In the genomic region with DNA sequence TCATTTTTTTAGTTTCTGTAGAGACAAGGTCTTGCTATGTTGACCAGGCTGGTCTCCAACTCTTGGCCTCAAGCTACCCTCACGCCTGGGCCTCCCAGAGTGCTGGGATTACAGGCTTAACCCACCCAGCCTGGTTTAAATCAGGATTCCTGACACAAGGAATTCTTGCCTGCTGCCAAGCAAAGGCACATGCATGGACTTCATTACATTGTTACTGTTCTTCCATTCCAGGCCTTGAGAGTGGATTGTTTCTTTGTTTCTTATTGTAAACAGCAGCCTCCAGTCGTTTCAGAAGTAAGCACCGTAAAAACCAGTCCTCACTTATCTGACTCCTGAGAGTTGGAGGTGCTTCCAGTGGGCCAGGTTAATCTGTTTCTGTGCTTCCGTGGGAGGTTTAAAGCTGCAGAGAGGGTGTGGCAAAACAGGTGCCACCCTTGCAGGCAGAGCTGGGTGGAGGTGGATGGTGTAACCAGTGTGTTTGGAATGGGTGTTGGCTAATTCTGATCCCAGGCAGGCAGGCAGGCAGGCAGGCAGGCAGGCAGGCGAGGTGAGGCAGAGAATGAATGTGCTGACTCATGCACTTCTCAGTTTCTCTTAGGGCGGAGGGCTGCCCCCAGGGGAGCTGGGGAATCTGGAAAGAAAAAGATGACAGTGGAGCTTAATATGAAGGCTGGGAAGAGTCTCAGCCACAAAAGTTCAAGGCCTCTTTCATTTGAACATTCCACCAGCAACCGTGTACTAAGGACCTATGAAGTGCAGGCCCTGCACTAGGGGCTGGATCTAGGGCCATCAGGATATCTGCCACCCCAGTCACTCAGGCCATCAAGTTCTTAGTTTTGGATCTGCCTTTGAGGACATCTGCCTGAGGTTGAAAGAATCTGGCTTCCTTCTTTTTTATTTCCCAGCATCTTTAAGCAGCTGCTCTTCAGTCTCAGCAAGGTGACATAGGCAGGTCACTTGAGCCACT, we compare ENCODE assay signal across 1 cellular context.
TF ChIP-seq lines count a peak whose summit lies in the region.

No MANE protein-coding gene starts in this region.

TF ChIP-seq in K562, 482 proteins besides CTCF, POLR2A, EP300 and RAD21 (continued from another document and continues in another):
- TF ChIP-seq, protein P1, sequence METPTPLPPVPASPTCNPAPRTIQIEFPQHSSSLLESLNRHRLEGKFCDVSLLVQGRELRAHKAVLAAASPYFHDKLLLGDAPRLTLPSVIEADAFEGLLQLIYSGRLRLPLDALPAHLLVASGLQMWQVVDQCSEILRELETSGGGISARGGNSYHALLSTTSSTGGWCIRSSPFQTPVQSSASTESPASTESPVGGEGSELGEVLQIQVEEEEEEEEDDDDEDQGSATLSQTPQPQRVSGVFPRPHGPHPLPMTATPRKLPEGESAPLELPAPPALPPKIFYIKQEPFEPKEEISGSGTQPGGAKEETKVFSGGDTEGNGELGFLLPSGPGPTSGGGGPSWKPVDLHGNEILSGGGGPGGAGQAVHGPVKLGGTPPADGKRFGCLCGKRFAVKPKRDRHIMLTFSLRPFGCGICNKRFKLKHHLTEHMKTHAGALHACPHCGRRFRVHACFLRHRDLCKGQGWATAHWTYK (CRISPR knock-in tag; IDR thresholded peaks at IDR 0.05) = no peak
- no peak for TF ChIP-seq HLTF (IDR thresholded peaks at IDR 0.05)
- TF ChIP-seq, protein P2, sequence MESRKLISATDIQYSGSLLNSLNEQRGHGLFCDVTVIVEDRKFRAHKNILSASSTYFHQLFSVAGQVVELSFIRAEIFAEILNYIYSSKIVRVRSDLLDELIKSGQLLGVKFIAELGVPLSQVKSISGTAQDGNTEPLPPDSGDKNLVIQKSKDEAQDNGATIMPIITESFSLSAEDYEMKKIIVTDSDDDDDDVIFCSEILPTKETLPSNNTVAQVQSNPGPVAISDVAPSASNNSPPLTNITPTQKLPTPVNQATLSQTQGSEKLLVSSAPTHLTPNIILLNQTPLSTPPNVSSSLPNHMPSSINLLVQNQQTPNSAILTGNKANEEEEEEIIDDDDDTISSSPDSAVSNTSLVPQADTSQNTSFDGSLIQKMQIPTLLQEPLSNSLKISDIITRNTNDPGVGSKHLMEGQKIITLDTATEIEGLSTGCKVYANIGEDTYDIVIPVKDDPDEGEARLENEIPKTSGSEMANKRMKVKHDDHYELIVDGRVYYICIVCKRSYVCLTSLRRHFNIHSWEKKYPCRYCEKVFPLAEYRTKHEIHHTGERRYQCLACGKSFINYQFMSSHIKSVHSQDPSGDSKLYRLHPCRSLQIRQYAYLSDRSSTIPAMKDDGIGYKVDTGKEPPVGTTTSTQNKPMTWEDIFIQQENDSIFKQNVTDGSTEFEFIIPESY (CRISPR knock-in tag; IDR thresholded peaks at IDR 0.05) = no peak
- no peak for TF ChIP-seq BRD9 (IDR thresholded peaks at IDR 0.05; ENCODE audit: low read depth, partially characterized antibody)
- TF ChIP-seq ZNF263 (CRISPR knock-in tag; IDR thresholded peaks at IDR 0.05; ENCODE audit: borderline replicate concordance) = peak; percentile 41; the same call in 1 of the 2 replicates
- no peak for TF ChIP-seq NUFIP1 (IDR thresholded peaks at IDR 0.05; ENCODE audit: partially characterized antibody)
- no peak for TF ChIP-seq NFYB (IDR thresholded peaks at IDR 0.05; ENCODE audit: extremely low read depth, insufficient read length)
- TF ChIP-seq FOSL1 (tag; conservative IDR thresholded peaks at IDR 0.05) = 0 out of 2 replicates have a peak, but pooled peaks have one; percentile 50
- TF ChIP-seq KDM4B (IDR thresholded peaks at IDR 0.05; ENCODE audit: borderline replicate concordance in 2 of 2, low read depth in 1 of 2) = no peak
- no peak for TF ChIP-seq KLF6 (CRISPR knock-in tag; IDR thresholded peaks at IDR 0.05; ENCODE audit: borderline replicate concordance)
- TF ChIP-seq, protein P3, sequence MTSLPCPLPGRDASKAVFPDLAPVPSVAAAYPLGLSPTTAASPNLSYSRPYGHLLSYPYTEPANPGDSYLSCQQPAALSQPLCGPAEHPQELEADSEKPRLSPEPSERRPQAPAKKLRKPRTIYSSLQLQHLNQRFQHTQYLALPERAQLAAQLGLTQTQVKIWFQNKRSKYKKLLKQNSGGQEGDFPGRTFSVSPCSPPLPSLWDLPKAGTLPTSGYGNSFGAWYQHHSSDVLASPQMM (CRISPR knock-in tag; IDR thresholded peaks at IDR 0.05) = no peak
- TF ChIP-seq, protein P4, sequence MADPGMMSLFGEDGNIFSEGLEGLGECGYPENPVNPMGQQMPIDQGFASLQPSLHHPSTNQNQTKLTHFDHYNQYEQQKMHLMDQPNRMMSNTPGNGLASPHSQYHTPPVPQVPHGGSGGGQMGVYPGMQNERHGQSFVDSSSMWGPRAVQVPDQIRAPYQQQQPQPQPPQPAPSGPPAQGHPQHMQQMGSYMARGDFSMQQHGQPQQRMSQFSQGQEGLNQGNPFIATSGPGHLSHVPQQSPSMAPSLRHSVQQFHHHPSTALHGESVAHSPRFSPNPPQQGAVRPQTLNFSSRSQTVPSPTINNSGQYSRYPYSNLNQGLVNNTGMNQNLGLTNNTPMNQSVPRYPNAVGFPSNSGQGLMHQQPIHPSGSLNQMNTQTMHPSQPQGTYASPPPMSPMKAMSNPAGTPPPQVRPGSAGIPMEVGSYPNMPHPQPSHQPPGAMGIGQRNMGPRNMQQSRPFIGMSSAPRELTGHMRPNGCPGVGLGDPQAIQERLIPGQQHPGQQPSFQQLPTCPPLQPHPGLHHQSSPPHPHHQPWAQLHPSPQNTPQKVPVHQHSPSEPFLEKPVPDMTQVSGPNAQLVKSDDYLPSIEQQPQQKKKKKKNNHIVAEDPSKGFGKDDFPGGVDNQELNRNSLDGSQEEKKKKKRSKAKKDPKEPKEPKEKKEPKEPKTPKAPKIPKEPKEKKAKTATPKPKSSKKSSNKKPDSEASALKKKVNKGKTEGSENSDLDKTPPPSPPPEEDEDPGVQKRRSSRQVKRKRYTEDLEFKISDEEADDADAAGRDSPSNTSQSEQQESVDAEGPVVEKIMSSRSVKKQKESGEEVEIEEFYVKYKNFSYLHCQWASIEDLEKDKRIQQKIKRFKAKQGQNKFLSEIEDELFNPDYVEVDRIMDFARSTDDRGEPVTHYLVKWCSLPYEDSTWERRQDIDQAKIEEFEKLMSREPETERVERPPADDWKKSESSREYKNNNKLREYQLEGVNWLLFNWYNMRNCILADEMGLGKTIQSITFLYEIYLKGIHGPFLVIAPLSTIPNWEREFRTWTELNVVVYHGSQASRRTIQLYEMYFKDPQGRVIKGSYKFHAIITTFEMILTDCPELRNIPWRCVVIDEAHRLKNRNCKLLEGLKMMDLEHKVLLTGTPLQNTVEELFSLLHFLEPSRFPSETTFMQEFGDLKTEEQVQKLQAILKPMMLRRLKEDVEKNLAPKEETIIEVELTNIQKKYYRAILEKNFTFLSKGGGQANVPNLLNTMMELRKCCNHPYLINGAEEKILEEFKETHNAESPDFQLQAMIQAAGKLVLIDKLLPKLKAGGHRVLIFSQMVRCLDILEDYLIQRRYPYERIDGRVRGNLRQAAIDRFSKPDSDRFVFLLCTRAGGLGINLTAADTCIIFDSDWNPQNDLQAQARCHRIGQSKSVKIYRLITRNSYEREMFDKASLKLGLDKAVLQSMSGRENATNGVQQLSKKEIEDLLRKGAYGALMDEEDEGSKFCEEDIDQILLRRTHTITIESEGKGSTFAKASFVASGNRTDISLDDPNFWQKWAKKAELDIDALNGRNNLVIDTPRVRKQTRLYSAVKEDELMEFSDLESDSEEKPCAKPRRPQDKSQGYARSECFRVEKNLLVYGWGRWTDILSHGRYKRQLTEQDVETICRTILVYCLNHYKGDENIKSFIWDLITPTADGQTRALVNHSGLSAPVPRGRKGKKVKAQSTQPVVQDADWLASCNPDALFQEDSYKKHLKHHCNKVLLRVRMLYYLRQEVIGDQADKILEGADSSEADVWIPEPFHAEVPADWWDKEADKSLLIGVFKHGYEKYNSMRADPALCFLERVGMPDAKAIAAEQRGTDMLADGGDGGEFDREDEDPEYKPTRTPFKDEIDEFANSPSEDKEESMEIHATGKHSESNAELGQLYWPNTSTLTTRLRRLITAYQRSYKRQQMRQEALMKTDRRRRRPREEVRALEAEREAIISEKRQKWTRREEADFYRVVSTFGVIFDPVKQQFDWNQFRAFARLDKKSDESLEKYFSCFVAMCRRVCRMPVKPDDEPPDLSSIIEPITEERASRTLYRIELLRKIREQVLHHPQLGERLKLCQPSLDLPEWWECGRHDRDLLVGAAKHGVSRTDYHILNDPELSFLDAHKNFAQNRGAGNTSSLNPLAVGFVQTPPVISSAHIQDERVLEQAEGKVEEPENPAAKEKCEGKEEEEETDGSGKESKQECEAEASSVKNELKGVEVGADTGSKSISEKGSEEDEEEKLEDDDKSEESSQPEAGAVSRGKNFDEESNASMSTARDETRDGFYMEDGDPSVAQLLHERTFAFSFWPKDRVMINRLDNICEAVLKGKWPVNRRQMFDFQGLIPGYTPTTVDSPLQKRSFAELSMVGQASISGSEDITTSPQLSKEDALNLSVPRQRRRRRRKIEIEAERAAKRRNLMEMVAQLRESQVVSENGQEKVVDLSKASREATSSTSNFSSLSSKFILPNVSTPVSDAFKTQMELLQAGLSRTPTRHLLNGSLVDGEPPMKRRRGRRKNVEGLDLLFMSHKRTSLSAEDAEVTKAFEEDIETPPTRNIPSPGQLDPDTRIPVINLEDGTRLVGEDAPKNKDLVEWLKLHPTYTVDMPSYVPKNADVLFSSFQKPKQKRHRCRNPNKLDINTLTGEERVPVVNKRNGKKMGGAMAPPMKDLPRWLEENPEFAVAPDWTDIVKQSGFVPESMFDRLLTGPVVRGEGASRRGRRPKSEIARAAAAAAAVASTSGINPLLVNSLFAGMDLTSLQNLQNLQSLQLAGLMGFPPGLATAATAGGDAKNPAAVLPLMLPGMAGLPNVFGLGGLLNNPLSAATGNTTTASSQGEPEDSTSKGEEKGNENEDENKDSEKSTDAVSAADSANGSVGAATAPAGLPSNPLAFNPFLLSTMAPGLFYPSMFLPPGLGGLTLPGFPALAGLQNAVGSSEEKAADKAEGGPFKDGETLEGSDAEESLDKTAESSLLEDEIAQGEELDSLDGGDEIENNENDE (IDR thresholded peaks at IDR 0.05; ENCODE audit: low read depth, low read length) = no peak
- TF ChIP-seq SAFB (IDR thresholded peaks at IDR 0.05; ENCODE audit: borderline replicate concordance, low read depth, low read length) = no peak
- no peak for TF ChIP-seq RBM17 (IDR thresholded peaks at IDR 0.05; ENCODE audit: borderline replicate concordance, low read depth, low read length)
- no peak for TF ChIP-seq RBBP5 (IDR thresholded peaks at IDR 0.05; ENCODE audit: borderline replicate concordance, insufficient read depth, low read length, poor library complexity, severe bottlenecking)
- no peak for TF ChIP-seq PHB2 (IDR thresholded peaks at IDR 0.05; ENCODE audit: low read depth)
- no peak for TF ChIP-seq ZNF239 (CRISPR knock-in tag; IDR thresholded peaks at IDR 0.05)
- no peak for TF ChIP-seq GTF2A2 (tag; IDR thresholded peaks at IDR 0.05)
- TF ChIP-seq SRSF3 (IDR thresholded peaks at IDR 0.05; ENCODE audit: insufficient read depth, low read length) = no peak
- TF ChIP-seq, protein P5, sequence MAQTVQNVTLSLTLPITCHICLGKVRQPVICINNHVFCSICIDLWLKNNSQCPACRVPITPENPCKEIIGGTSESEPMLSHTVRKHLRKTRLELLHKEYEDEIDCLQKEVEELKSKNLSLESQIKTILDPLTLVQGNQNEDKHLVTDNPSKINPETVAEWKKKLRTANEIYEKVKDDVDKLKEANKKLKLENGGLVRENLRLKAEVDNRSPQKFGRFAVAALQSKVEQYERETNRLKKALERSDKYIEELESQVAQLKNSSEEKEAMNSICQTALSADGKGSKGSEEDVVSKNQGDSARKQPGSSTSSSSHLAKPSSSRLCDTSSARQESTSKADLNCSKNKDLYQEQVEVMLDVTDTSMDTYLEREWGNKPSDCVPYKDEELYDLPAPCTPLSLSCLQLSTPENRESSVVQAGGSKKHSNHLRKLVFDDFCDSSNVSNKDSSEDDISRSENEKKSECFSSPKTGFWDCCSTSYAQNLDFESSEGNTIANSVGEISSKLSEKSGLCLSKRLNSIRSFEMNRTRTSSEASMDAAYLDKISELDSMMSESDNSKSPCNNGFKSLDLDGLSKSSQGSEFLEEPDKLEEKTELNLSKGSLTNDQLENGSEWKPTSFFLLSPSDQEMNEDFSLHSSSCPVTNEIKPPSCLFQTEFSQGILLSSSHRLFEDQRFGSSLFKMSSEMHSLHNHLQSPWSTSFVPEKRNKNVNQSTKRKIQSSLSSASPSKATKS (CRISPR knock-in tag; IDR thresholded peaks at IDR 0.05) = no peak
- peak; percentile 100 for TF ChIP-seq ZNF316 (IDR thresholded peaks at IDR 0.05)
- no peak for TF ChIP-seq SMARCA5 (IDR thresholded peaks at IDR 0.05)
- TF ChIP-seq, protein P6, sequence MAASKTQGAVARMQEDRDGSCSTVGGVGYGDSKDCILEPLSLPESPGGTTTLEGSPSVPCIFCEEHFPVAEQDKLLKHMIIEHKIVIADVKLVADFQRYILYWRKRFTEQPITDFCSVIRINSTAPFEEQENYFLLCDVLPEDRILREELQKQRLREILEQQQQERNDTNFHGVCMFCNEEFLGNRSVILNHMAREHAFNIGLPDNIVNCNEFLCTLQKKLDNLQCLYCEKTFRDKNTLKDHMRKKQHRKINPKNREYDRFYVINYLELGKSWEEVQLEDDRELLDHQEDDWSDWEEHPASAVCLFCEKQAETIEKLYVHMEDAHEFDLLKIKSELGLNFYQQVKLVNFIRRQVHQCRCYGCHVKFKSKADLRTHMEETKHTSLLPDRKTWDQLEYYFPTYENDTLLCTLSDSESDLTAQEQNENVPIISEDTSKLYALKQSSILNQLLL (CRISPR knock-in tag; IDR thresholded peaks at IDR 0.05; ENCODE audit: borderline replicate concordance) = no peak
- TF ChIP-seq, protein P7, sequence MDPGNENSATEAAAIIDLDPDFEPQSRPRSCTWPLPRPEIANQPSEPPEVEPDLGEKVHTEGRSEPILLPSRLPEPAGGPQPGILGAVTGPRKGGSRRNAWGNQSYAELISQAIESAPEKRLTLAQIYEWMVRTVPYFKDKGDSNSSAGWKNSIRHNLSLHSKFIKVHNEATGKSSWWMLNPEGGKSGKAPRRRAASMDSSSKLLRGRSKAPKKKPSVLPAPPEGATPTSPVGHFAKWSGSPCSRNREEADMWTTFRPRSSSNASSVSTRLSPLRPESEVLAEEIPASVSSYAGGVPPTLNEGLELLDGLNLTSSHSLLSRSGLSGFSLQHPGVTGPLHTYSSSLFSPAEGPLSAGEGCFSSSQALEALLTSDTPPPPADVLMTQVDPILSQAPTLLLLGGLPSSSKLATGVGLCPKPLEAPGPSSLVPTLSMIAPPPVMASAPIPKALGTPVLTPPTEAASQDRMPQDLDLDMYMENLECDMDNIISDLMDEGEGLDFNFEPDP (CRISPR knock-in tag; IDR thresholded peaks at IDR 0.05) = no peak
- no peak for TF ChIP-seq CHD4 (IDR thresholded peaks at IDR 0.05; ENCODE audit: insufficient read depth, insufficient replicate concordance, low read depth, low read length, poor library complexity, severe bottlenecking)
- TF ChIP-seq MED1 (CRISPR knock-in tag; IDR thresholded peaks at IDR 0.05; ENCODE audit: borderline replicate concordance) = no peak
- TF ChIP-seq, protein P8, sequence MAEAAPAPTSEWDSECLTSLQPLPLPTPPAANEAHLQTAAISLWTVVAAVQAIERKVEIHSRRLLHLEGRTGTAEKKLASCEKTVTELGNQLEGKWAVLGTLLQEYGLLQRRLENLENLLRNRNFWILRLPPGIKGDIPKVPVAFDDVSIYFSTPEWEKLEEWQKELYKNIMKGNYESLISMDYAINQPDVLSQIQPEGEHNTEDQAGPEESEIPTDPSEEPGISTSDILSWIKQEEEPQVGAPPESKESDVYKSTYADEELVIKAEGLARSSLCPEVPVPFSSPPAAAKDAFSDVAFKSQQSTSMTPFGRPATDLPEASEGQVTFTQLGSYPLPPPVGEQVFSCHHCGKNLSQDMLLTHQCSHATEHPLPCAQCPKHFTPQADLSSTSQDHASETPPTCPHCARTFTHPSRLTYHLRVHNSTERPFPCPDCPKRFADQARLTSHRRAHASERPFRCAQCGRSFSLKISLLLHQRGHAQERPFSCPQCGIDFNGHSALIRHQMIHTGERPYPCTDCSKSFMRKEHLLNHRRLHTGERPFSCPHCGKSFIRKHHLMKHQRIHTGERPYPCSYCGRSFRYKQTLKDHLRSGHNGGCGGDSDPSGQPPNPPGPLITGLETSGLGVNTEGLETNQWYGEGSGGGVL (CRISPR knock-in tag; IDR thresholded peaks at IDR 0.05) = no peak
- TF ChIP-seq HDAC8 (tag; IDR thresholded peaks at IDR 0.05) = no peak
